In the genomic region with DNA sequence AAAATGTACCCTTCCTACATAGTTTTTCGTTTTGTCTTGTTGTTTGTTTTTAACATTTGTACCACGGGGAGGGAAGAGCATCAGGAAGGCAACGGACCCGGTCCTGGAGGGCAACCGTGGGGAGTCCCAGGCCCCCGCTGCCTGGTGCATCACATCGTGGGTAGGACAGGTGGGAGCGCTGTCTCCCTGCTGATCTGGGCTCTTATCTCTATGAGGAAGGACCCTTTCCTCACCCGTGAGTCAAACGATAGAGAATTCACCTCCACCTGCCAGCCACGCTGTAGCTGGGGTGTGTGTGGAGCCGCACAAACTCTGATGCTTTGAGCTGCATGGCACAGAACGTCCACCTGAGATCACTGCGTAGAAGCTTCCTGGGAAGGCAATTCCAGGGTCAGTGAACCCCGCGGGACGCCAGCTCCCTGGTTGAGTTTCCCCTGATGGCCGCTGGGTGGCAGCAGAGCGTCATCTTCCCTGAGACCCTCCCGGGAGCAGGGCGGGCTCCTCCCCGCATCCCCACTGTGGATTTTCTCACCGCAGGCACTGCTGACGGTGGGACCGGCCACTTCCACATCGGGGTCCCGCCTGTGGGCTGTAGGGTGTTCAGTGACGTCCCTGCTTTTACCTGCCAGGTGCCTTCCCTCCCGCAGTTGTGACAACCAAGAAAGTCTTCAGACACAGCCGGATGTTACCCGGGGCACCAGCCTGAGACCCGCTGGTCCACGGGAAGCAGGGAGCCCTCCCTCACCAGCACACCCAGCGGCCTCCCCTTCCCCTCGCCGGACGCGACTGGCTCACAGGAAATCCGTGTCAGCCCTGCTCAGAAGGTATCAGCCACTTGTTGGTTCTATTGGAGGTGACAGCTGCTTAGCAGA, we compare ENCODE assay signal across 1 cellular context.
TF ChIP-seq lines count a peak whose summit lies in the region.

No MANE protein-coding gene starts in this region.

TF ChIP-seq in HepG2, 621 proteins besides CTCF, POLR2A, EP300 and RAD21 (continued from another document and continues in another):
- TF ChIP-seq, protein P1, sequence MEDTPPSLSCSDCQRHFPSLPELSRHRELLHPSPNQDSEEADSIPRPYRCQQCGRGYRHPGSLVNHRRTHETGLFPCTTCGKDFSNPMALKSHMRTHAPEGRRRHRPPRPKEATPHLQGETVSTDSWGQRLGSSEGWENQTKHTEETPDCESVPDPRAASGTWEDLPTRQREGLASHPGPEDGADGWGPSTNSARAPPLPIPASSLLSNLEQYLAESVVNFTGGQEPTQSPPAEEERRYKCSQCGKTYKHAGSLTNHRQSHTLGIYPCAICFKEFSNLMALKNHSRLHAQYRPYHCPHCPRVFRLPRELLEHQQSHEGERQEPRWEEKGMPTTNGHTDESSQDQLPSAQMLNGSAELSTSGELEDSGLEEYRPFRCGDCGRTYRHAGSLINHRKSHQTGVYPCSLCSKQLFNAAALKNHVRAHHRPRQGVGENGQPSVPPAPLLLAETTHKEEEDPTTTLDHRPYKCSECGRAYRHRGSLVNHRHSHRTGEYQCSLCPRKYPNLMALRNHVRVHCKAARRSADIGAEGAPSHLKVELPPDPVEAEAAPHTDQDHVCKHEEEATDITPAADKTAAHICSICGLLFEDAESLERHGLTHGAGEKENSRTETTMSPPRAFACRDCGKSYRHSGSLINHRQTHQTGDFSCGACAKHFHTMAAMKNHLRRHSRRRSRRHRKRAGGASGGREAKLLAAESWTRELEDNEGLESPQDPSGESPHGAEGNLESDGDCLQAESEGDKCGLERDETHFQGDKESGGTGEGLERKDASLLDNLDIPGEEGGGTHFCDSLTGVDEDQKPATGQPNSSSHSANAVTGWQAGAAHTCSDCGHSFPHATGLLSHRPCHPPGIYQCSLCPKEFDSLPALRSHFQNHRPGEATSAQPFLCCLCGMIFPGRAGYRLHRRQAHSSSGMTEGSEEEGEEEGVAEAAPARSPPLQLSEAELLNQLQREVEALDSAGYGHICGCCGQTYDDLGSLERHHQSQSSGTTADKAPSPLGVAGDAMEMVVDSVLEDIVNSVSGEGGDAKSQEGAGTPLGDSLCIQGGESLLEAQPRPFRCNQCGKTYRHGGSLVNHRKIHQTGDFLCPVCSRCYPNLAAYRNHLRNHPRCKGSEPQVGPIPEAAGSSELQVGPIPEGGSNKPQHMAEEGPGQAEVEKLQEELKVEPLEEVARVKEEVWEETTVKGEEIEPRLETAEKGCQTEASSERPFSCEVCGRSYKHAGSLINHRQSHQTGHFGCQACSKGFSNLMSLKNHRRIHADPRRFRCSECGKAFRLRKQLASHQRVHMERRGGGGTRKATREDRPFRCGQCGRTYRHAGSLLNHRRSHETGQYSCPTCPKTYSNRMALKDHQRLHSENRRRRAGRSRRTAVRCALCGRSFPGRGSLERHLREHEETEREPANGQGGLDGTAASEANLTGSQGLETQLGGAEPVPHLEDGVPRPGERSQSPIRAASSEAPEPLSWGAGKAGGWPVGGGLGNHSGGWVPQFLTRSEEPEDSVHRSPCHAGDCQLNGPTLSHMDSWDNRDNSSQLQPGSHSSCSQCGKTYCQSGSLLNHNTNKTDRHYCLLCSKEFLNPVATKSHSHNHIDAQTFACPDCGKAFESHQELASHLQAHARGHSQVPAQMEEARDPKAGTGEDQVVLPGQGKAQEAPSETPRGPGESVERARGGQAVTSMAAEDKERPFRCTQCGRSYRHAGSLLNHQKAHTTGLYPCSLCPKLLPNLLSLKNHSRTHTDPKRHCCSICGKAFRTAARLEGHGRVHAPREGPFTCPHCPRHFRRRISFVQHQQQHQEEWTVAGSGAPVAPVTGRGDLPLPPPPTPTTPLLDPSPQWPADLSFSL (CRISPR knock-in tag; IDR thresholded peaks at IDR 0.05): no peak
- TF ChIP-seq ZNF556 (CRISPR knock-in tag; IDR thresholded peaks at IDR 0.05; ENCODE audit: borderline replicate concordance): no peak; the same call in 1 of the 2 replicates
- TF ChIP-seq PHF5A (CRISPR knock-in tag; IDR thresholded peaks at IDR 0.05; ENCODE audit: low read depth, unreplicated experiment): no peak
- peak; percentile 42 for TF ChIP-seq YY1 (IDR thresholded peaks at IDR 0.05; ENCODE audit: insufficient read depth, insufficient replicate concordance, low read depth, low read length)
- TF ChIP-seq, protein P2, sequence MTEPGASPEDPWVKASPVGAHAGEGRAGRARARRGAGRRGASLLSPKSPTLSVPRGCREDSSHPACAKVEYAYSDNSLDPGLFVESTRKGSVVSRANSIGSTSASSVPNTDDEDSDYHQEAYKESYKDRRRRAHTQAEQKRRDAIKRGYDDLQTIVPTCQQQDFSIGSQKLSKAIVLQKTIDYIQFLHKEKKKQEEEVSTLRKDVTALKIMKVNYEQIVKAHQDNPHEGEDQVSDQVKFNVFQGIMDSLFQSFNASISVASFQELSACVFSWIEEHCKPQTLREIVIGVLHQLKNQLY (CRISPR knock-in tag; IDR thresholded peaks at IDR 0.05): no peak
- TF ChIP-seq NAIF1 (CRISPR knock-in tag; IDR thresholded peaks at IDR 0.05; ENCODE audit: borderline replicate concordance): no peak
- TF ChIP-seq, protein P3, sequence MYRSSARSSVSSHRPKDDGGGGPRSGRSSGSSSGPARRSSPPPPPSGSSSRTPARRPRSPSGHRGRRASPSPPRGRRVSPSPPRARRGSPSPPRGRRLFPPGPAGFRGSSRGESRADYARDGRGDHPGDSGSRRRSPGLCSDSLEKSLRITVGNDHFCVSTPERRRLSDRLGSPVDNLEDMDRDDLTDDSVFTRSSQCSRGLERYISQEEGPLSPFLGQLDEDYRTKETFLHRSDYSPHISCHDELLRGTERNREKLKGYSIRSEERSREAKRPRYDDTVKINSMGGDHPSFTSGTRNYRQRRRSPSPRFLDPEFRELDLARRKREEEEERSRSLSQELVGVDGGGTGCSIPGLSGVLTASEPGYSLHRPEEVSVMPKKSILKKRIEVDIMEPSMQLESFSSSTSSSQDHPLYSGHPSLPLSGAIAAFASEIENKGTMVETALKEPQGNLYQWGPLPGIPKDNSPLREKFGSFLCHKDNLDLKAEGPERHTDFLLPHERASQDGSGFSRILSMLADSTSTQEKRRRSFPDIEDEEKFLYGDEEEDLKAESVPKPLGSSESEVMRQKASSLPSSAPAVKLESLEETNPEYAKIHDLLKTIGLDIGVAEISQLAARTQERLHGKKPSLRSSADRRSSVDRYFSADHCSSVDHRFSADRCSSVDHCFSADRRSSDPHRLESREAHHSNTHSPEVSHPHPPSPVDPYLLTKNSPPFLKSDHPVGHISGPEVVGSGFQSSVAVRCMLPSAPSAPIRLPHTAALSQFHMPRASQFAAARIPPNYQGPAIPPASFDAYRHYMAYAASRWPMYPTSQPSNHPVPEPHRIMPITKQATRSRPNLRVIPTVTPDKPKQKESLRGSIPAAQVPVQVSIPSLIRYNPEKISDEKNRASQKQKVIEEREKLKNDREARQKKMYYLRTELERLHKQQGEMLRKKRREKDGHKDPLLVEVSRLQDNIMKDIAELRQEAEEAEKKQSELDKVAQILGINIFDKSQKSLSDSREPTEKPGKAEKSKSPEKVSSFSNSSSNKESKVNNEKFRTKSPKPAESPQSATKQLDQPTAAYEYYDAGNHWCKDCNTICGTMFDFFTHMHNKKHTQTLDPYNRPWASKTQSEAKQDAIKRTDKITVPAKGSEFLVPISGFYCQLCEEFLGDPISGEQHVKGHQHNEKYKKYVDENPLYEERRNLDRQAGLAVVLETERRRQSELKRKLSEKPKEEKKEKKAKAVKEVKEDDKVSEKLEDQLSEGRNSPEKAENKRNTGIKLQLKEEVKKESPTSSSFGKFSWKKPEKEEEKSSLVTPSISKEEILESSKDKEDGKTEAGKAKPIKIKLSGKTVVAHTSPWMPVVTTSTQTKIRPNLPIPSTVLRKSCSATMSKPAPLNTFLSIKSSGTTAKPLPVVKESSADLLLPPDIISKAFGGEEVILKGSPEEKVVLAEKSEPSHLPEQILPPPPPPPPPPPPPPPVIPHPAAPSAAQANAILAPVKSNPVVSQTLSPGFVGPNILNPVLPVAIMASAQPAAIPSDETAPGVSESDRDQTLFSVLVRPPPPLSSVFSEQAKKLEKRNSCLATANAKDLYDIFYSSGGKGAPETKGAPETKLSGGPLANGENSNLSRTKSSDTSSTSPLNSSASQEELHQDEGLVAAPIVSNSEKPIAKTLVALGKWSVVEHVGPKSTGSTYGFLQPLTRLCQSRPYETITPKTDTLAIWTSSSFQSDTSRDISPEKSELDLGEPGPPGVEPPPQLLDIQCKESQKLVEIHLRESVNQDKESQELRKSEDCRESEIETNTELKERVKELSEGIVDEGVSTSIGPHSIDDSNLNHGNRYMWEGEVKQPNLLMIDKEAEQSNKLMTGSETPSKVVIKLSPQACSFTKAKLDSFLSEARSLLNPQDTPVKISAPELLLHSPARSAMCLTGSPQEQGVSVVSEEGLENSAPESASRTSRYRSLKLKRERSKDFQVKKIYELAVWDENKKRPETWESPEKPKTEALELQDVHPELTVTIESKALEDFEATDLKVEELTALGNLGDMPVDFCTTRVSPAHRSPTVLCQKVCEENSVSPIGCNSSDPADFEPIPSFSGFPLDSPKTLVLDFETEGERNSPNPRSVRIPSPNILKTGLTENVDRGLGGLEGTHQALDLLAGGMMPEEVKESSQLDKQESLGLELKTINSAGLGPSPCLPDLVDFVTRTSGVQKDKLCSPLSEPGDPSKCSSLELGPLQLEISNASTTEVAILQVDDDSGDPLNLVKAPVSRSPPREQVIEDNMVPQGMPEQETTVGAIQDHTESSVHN (CRISPR knock-in tag; IDR thresholded peaks at IDR 0.05): no peak
- TF ChIP-seq MAZ (IDR thresholded peaks at IDR 0.05; ENCODE audit: borderline replicate concordance, low read depth, low read length): no peak
- TF ChIP-seq MAZ (CRISPR knock-in tag; IDR thresholded peaks at IDR 0.05; ENCODE audit: low read depth): 0 out of 2 replicates have a peak, but pooled peaks have one; percentile 37
- TF ChIP-seq, protein P4, sequence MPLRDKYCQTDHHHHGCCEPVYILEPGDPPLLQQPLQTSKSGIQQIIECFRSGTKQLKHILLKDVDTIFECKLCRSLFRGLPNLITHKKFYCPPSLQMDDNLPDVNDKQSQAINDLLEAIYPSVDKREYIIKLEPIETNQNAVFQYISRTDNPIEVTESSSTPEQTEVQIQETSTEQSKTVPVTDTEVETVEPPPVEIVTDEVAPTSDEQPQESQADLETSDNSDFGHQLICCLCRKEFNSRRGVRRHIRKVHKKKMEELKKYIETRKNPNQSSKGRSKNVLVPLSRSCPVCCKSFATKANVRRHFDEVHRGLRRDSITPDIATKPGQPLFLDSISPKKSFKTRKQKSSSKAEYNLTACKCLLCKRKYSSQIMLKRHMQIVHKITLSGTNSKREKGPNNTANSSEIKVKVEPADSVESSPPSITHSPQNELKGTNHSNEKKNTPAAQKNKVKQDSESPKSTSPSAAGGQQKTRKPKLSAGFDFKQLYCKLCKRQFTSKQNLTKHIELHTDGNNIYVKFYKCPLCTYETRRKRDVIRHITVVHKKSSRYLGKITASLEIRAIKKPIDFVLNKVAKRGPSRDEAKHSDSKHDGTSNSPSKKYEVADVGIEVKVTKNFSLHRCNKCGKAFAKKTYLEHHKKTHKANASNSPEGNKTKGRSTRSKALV (CRISPR knock-in tag; IDR thresholded peaks at IDR 0.05): no peak
- TF ChIP-seq CHD2 (IDR thresholded peaks at IDR 0.05; ENCODE audit: low read depth, low read length): no peak
- TF ChIP-seq ZNF382 (CRISPR knock-in tag; IDR thresholded peaks at IDR 0.05; ENCODE audit: borderline replicate concordance): no peak
- no peak for TF ChIP-seq GPN1 (CRISPR knock-in tag; IDR thresholded peaks at IDR 0.05; ENCODE audit: borderline replicate concordance)
- TF ChIP-seq, protein P5, sequence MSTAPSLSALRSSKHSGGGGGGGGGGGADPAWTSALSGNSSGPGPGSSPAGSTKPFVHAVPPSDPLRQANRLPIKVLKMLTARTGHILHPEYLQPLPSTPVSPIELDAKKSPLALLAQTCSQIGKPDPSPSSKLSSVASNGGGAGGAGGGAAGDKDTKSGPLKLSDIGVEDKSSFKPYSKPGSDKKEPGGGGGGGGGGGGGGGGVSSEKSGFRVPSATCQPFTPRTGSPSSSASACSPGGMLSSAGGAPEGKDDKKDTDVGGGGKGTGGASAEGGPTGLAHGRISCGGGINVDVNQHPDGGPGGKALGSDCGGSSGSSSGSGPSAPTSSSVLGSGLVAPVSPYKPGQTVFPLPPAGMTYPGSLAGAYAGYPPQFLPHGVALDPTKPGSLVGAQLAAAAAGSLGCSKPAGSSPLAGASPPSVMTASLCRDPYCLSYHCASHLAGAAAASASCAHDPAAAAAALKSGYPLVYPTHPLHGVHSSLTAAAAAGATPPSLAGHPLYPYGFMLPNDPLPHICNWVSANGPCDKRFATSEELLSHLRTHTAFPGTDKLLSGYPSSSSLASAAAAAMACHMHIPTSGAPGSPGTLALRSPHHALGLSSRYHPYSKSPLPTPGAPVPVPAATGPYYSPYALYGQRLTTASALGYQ (CRISPR knock-in tag; IDR thresholded peaks at IDR 0.05): no peak
- TF ChIP-seq, protein P6, sequence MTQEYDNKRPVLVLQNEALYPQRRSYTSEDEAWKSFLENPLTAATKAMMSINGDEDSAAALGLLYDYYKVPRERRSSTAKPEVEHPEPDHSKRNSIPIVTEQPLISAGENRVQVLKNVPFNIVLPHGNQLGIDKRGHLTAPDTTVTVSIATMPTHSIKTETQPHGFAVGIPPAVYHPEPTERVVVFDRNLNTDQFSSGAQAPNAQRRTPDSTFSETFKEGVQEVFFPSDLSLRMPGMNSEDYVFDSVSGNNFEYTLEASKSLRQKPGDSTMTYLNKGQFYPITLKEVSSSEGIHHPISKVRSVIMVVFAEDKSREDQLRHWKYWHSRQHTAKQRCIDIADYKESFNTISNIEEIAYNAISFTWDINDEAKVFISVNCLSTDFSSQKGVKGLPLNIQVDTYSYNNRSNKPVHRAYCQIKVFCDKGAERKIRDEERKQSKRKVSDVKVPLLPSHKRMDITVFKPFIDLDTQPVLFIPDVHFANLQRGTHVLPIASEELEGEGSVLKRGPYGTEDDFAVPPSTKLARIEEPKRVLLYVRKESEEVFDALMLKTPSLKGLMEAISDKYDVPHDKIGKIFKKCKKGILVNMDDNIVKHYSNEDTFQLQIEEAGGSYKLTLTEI (CRISPR knock-in tag; conservative IDR thresholded peaks at IDR 0.05): no peak
- TF ChIP-seq MBD4 (IDR thresholded peaks at IDR 0.05; ENCODE audit: borderline replicate concordance, low read length): no peak
- no peak for TF ChIP-seq KAT2B (IDR thresholded peaks at IDR 0.05; ENCODE audit: borderline replicate concordance, low read depth, low read length)
- TF ChIP-seq ATF1 (CRISPR knock-in tag; IDR thresholded peaks at IDR 0.05): no peak
- TF ChIP-seq ZNF839 (CRISPR knock-in tag; IDR thresholded peaks at IDR 0.05; ENCODE audit: borderline replicate concordance): peak; percentile 56; the same call in 1 of the 2 replicates
- TF ChIP-seq, protein P7, sequence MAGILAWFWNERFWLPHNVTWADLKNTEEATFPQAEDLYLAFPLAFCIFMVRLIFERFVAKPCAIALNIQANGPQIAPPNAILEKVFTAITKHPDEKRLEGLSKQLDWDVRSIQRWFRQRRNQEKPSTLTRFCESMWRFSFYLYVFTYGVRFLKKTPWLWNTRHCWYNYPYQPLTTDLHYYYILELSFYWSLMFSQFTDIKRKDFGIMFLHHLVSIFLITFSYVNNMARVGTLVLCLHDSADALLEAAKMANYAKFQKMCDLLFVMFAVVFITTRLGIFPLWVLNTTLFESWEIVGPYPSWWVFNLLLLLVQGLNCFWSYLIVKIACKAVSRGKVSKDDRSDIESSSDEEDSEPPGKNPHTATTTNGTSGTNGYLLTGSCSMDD (CRISPR knock-in tag; IDR thresholded peaks at IDR 0.05): no peak
- TF ChIP-seq RBFOX2 (IDR thresholded peaks at IDR 0.05; ENCODE audit: low read depth, low read length): no peak
- TF ChIP-seq ZNF841 (CRISPR knock-in tag; IDR thresholded peaks at IDR 0.05; ENCODE audit: borderline replicate concordance): no peak
